In the genomic region with DNA sequence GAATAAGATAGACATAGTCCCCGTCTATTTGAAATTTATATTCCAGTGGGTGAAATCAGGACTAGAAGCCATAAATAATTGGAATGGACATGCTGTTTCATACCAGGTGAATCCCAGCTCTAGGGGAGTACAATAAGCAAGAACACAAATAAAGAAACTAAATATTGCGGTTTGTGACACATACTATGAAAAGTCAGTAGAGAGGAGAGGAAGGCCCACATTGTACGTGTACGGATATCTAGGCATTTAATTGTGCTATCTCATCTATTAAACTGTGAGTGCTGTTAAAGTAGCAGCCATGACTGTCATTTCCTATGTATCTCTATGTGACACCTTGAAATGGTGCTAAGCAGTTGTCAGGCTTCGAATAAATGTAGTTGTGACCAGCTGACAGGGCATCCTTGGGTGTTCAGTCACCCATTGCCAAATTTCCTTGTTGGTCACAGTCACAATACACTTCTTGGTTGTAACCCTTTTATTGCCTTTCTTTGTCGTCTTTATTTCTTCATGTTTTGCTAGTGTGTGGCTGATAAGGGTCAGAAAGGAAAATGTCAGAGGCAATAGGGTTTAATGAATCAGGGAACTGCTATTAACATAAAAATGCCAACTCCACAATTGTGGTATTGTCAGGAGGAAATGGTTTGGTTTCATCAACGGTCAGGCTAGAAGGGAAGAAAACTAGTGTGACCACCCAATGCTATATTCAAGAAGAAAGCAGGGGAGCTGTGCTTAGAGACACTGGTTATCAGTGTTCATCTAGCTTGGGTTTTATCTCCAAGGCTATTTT, we compare ENCODE assay signal across 24 cellular contexts. TPM values are rescaled to one million over a fixed set of nuclear protein-coding genes. Genes with fewer than 3 reads are reported as not detected.
DNase-seq lines count a peak whose midpoint lies in the region; ATAC-seq, FAIRE-seq and TF ChIP-seq lines count a peak whose summit lies in the region.
"Had no signal": no experiment of that assay in that cellular context is flagged by ENCODE, and none has a peak within 500 bp of the region (broad histone marks: within the 10 kb centered on the region; RNA-seq: fewer than 3 reads in every experiment).

No MANE protein-coding gene starts in this region.

- no peak for TF ChIP-seq EP300 in A549 (IDR thresholded peaks at IDR 0.05)

- no peak overlapping the region for H3K27ac ChIP-seq in A549
- H3K27ac ChIP-seq in PC-3 (ENCODE audit: low read length), result peak overlapping the region; percentile 25; the same call in 1 of the 2 replicates
- H3K27ac ChIP-seq in left lung, result no peak overlapping the region
- H3K27ac ChIP-seq: KMS-11, RWPE1 had no signal

- no peaks in the 10 kb centered on the region for H3F3A ChIP-seq in PC-3 (ENCODE audit: low read length, unreplicated experiment)

- H3K36me3 ChIP-seq in PC-3 (ENCODE audit: low read depth, low read length), result no peaks in the 10 kb centered on the region
- H3K36me3 ChIP-seq in left lung, result no peaks in the 10 kb centered on the region

- H3K27me3 Mint-ChIP-seq in activated CD4-positive, alpha-beta T cell treated with anti-CD3 and anti-CD28 coated beads for 36 hours, result peaks cover 4% of the 10 kb centered on the region

- DNase-seq in A549 (ENCODE audit: low read depth in 1 of 2, low spot score in 1 of 2), result no peak
- DNase-seq in HT1080 (ENCODE audit: low read depth), result peak; percentile 15
- DNase-seq in PC-3, result peak; percentile 28
- DNase-seq in left lung, result no peak
- no peak for DNase-seq in activated CD4-positive, alpha-beta T cell treated with anti-CD3 and anti-CD28 coated beads for 36 hours
- no peak for DNase-seq in stimulated activated CD8-positive, alpha-beta memory T cell treated with anti-CD3 and anti-CD28 coated beads, Interleukin-4, amount 100 ng/mL, for 48 hours
- no peak for DNase-seq in GM10266 (ENCODE audit: extremely low spot score)
- DNase-seq: CD4-positive, CD25-positive, alpha-beta regulatory T cell; EL; GF-D8; H9; HFFc6; IMR-90; NCI-H1417; NCI-H1694 treated with DMSO at 0.1 percent for 48 hours; NCI-H446; NCI-H526; SIG-M5; T-helper 1 cell had no signal

- no peaks in the 10 kb centered on the region for H3K36me3 Mint-ChIP-seq in activated CD4-positive, alpha-beta T cell treated with anti-CD3 and anti-CD28 coated beads for 36 hours (ENCODE audit: low read depth)
- H3K36me3 Mint-ChIP-seq: CD4-positive, CD25-positive, alpha-beta regulatory T cell had no signal

- H4K20me1 ChIP-seq in PC-3 (ENCODE audit: low read length), result no peaks in the 10 kb centered on the region

- FAIRE-seq in A549 (lab: Jason Lieb, UNC), result no peak
- FAIRE-seq: A204.1 had no signal

- no peak for ATAC-seq in A549
- ATAC-seq in PC-3, result no peak; the same call in 1 of the 2 replicates
- peak; percentile 31 for ATAC-seq in left lung
- ATAC-seq in activated CD4-positive, alpha-beta T cell treated with anti-CD3 and anti-CD28 coated beads for 36 hours, result no peak
- ATAC-seq: SK-N-SH treated with all-trans-retinoic acid at 6 μM for 48 hours had no signal

- no peaks in the 10 kb centered on the region for H3K9me2 ChIP-seq in PC-3 (replicated peaks; ENCODE audit: low read length)

- no peak for TF ChIP-seq RAD21 in A549 (conservative IDR thresholded peaks at IDR 0.05 in 1 of 2, IDR thresholded peaks at IDR 0.05 in 1 of 2)

- H3K27ac Mint-ChIP-seq in activated CD4-positive, alpha-beta T cell treated with anti-CD3 and anti-CD28 coated beads for 36 hours, result no peak overlapping the region
- H3K27ac Mint-ChIP-seq: CD4-positive, CD25-positive, alpha-beta regulatory T cell; H9 had no signal

- no peaks in the 10 kb centered on the region for H3K9me3 Mint-ChIP-seq in activated CD4-positive, alpha-beta T cell treated with anti-CD3 and anti-CD28 coated beads for 36 hours (ENCODE audit: low read depth)
- H3K9me3 Mint-ChIP-seq: HFFc6 had no signal

- CTCF ChIA-PET in A549 (lab: Yijun Ruan, JAX) (interaction anchor here (1.1 to 4.6 kb wide), 2 partner anchors 11 to 170 kb away, joined by 3 to 14 read pairs; no protein-coding TSS in a partner anchor), PC-3 (lab: Charles Lee) (no interaction called here)
- CTCF ChIA-PET in activated CD4-positive, alpha-beta T cell treated with anti-CD3 and anti-CD28 coated beads for 36 hours (lab: Charles Lee), result interaction anchor here (0.6 to 1.7 kb wide), 4 partner anchors 10 to 499 kb away, joined by 3 read pairs; no protein-coding TSS in a partner anchor

- no peaks in the 10 kb centered on the region for H3K4me1 Mint-ChIP-seq in activated CD4-positive, alpha-beta T cell treated with anti-CD3 and anti-CD28 coated beads for 36 hours
- H3K4me1 Mint-ChIP-seq: CD4-positive, CD25-positive, alpha-beta regulatory T cell had no signal

- H3K4me2 ChIP-seq in A549 (no peak overlapping the region), PC-3 (ENCODE audit: low read length) (no peak overlapping the region)
- H3K4me2 ChIP-seq: KMS-11 had no signal

- H2AFZ ChIP-seq in PC-3 (ENCODE audit: low read length), result no peak overlapping the region

- no peak for TF ChIP-seq CTCF in A549 (IDR thresholded peaks at IDR 0.05)
- TF ChIP-seq CTCF in PC-3 (conservative IDR thresholded peaks at IDR 0.05; ENCODE audit: low read depth, low read length), result no peak
- TF ChIP-seq CTCF in left lung (IDR thresholded peaks at IDR 0.05), result no peak
- no peak for TF ChIP-seq CTCF in GM10266 (IDR thresholded peaks at IDR 0.05; ENCODE audit: control insufficient read depth, insufficient read depth, low read depth, missing control alignments)

- H3K4me1 ChIP-seq in A549 (peaks cover 9% of the 10 kb centered on the region; the same call in 2 of the 3 replicates), PC-3 (ENCODE audit: insufficient read depth, low read length) (peaks cover 8% of the 10 kb centered on the region), left lung (peaks cover 0 to 11% of the 10 kb centered on the region in 2 donors)

- intact Hi-C loops in PC-3 (cut with micrococcal nuclease) (no loop called here), left lung (cut with DNase I) (no loop called here)
- intact Hi-C loops in activated CD4-positive, alpha-beta T cell treated with anti-CD3 and anti-CD28 coated beads for 36 hours (cut with DNase I, micrococcal nuclease), result no loop called here

- no peak for TF ChIP-seq POLR2A in A549 (IDR thresholded peaks at IDR 0.05; ENCODE audit: low read length)

- POLR2A ChIA-PET in A549 (lab: Yijun Ruan, JAX), result no interaction called here
- POLR2A ChIA-PET in PC-3 (lab: Charles Lee; ENCODE audit: unreplicated experiment), result no interaction called here
- POLR2A ChIA-PET in activated CD4-positive, alpha-beta T cell treated with anti-CD3 and anti-CD28 coated beads for 36 hours (lab: Charles Lee), result no interaction called here

- H3K9ac ChIP-seq in PC-3 (ENCODE audit: low read length), result no peak overlapping the region
- H3K9ac ChIP-seq: KMS-11 had no signal

- no peaks in the 10 kb centered on the region for H3K79me2 ChIP-seq in PC-3 (ENCODE audit: low read length)

- H3K4me3 Mint-ChIP-seq in activated CD4-positive, alpha-beta T cell treated with anti-CD3 and anti-CD28 coated beads for 36 hours, result no peak overlapping the region
- H3K4me3 Mint-ChIP-seq: CD4-positive, CD25-positive, alpha-beta regulatory T cell; H9; HFFc6 had no signal

- H3K27me3 ChIP-seq in PC-3 (ENCODE audit: low read length) (no peaks in the 10 kb centered on the region), left lung (no peaks in the 10 kb centered on the region)

- 0 out of 3 replicates have a peak, but pooled peaks cover 3% of the 10 kb centered on the region for H3K9me3 ChIP-seq in A549
- 0 out of 2 replicates have a peak, but pooled peaks cover 5% of the 10 kb centered on the region for H3K9me3 ChIP-seq in PC-3 (ENCODE audit: low read length)
- H3K9me3 ChIP-seq in left lung, result no peaks in the 10 kb centered on the region

- BruUV-seq in PC-3 (replicated peaks; lab: Mats Ljungman, UMichigan), result no TSS peak

- H3K4me3 ChIP-seq in A549 (no peak overlapping the region), PC-3 (ENCODE audit: low read length) (no peak overlapping the region), left lung (no peak overlapping the region)

- 57% methylated on average over 7 of the region's 7 CpGs for WGBS in A549 (ENCODE audit: missing lambda C conversion rate)

TF ChIP-seq in A549, 52 proteins besides CTCF, POLR2A, EP300 and RAD21:
- TF ChIP-seq KDM1A (IDR thresholded peaks at IDR 0.05; ENCODE audit: low read depth) (no peak), NFE2L2 (conservative IDR thresholded peaks at IDR 0.05; ENCODE audit: low read length) (0 out of 2 replicates have a peak, but pooled peaks have one; percentile 7)
TF ChIP-seq in A549: peak in this region for 1.

RNA-seq across cellular contexts. Expression of gene CPO, which starts 31.5 kb away (rescaled TPM):
- polyA plus RNA-seq in A549 (2011; rRNA removed), result 0.09 and 0.15 TPM in 2 replicates
- 0.03 TPM in 1 of 2 replicates, not detected in the other for polyA plus RNA-seq in A549 (2012; cell fraction: cytosol; rRNA removed)
- polyA plus RNA-seq in A549 (2012; cell fraction: nucleus; rRNA removed), result 0.04 TPM in 1 of 2 replicates, not detected in the other
- 0.13 to 0.18 TPM (median 0.14 TPM) in 3 replicates for polyA plus RNA-seq in A549 (2017; fragmentation: RNase III; extraction: RNeasy Plus Mini Kit Qiagen cat#74134 plus additional on column Dnase treatment)
- polyA minus RNA-seq in A549 (2011; rRNA and poly(A)+ RNA removed), result 0.17 and 0.19 TPM in 2 replicates
- total RNA-seq in HT1080 (2014; rRNA removed; shearing (Covaris generic)), result 0.10 TPM in 1 of 2 replicates, not detected in the other
- polyA plus RNA-seq in HT1080 (2015; cell fraction: cytosol; rRNA removed), result not detected in 2 replicates
- polyA plus RNA-seq in HT1080 (2015; cell fraction: nucleus; rRNA removed), result not detected in 2 replicates
- total RNA-seq in PC-3 (2014; rRNA removed), result not detected in 2 replicates
- under 1 TPM; 0.20 to 0.37 TPM for total RNA-seq in left lung
- total RNA-seq in activated CD4-positive, alpha-beta T cell treated with anti-CD3 and anti-CD28 coated beads for 36 hours, result not detected
- total RNA-seq: CD4-positive, CD25-positive, alpha-beta regulatory T cell; HFFc6; IMR-90 had no signal
- polyA plus RNA-seq: BJ; CD4-positive, CD25-positive, alpha-beta regulatory T cell; IMR-90 had no signal

Comparison
In these comparisons a context has a peak if more than half of its experiments do, and no peak if none do; other contexts are left out.
1. DNase-seq: peak in HT1080 (single experiment) and PC-3 (single experiment); none in A549 (0 of 2), left lung (0 of 2), activated CD4-positive, alpha-beta T cell treated with anti-CD3 and anti-CD28 coated beads for 36 hours (single experiment), stimulated activated CD8-positive, alpha-beta memory T cell treated with anti-CD3 and anti-CD28 coated beads, Interleukin-4, amount 100 ng/mL, for 48 hours (single experiment) and GM10266 (single experiment).